26 cellular contexts compared by ENCODE assay signal in genomic region chr6:3035397-3035796, GRCh38. TPM values are rescaled to one million over a fixed set of nuclear protein-coding genes. Genes with fewer than 3 reads are reported as not detected.
DNase-seq lines count a peak whose midpoint lies in the region; ATAC-seq and TF ChIP-seq lines count a peak whose summit lies in the region.
"Had no signal": no experiment of that assay in that cellular context is flagged by ENCODE, and none has a peak within 500 bp of the region (broad histone marks: within the 10 kb centered on the region; RNA-seq: fewer than 3 reads in every experiment).

No MANE protein-coding gene starts in this region.

- peak overlapping the region; percentile 17 for H3K27ac Mint-ChIP-seq in T-helper 17 cell
- H3K27ac Mint-ChIP-seq in endodermal cell: no peak overlapping the region
- H3K27ac Mint-ChIP-seq: CD4-positive, alpha-beta memory T cell; CD4-positive, CD25-positive, alpha-beta regulatory T cell; CD8-positive, alpha-beta memory T cell had no signal

- H3K27ac ChIP-seq in right atrium auricular region (no peak overlapping the region), endodermal cell (ENCODE audit: low read depth, low read length) (no peak overlapping the region)
- H3K27ac ChIP-seq: BLaER1 had no signal

- H3K9ac ChIP-seq in endodermal cell (ENCODE audit: extremely low read depth, low read length, poor library complexity, severe bottlenecking): no peak overlapping the region
- H3K9ac ChIP-seq: BLaER1 had no signal

- H3K36me3 ChIP-seq in right atrium auricular region (no peaks in the 10 kb centered on the region), endodermal cell (ENCODE audit: control insufficient read depth, insufficient read depth, low read length) (no peaks in the 10 kb centered on the region)
- H3K36me3 ChIP-seq: BE2C, BLaER1 had no signal

- intact Hi-C loops in Right ventricle myocardium inferior (cut with DNase I): no loop called here

- TF ChIP-seq CTCF in right atrium auricular region (IDR thresholded peaks at IDR 0.05): no peak
- no peak for TF ChIP-seq CTCF in endodermal cell (conservative IDR thresholded peaks at IDR 0.05)

- H3K4me1 Mint-ChIP-seq in T-helper 17 cell (peaks cover 9% of the 10 kb centered on the region), endodermal cell (peaks cover 13% of the 10 kb centered on the region)
- H3K4me1 Mint-ChIP-seq: CD4-positive, alpha-beta memory T cell; CD8-positive, alpha-beta memory T cell had no signal

- no peaks in the 10 kb centered on the region for H3K27me3 Mint-ChIP-seq in T-helper 17 cell
- H3K27me3 Mint-ChIP-seq in endodermal cell (ENCODE audit: insufficient read depth): peaks cover 12% of the 10 kb centered on the region

- peaks cover 36% of the 10 kb centered on the region for H3K9me3 Mint-ChIP-seq in endodermal cell
- H3K9me3 Mint-ChIP-seq: CD8-positive, alpha-beta memory T cell had no signal

- 76 to 100% methylated on average over 2 to 5 of the region's 5 CpGs for WGBS in endodermal cell (ENCODE audit: insufficient coverage in 1 of 2, insufficient read length in 1 of 2), 2 experiments

- ATAC-seq in Right ventricle myocardium inferior (peak; percentile 23), T-helper 17 cell (no peak), HG03521 (IDR thresholded peaks at IDR 0.05; ENCODE audit: unreplicated experiment) (no peak)
- ATAC-seq: GM12878 had no signal

- DNase-seq in Right ventricle myocardium inferior (ENCODE audit: missing footprints): no peak
- no peak for DNase-seq in right atrium auricular region (ENCODE audit: low spot score)
- peak; percentile 30 for DNase-seq in OCI-M1 (lab: John Stamatoyannopoulos, UW)
- no peak for DNase-seq in T-helper 17 cell
- DNase-seq in endodermal cell: no peak
- DNase-seq in NCI-H187 (lab: John Stamatoyannopoulos, UW): no peak
- DNase-seq in effector CD4-positive, alpha-beta T cell: no peak
- DNase-seq: 8988T; ACHN; BE2C; C1 segment of cervical spinal cord; CD4-positive, alpha-beta memory T cell; CD4-positive, CD25-positive, alpha-beta regulatory T cell; CD8-positive, alpha-beta memory T cell; COR-L47; DMS 273 treated with DMSO at 0.1 percent for 48 hours; DMS153; DMS53; DMS79; DND-41; EL; GDM1 had no signal

- H3K27me3 ChIP-seq in right atrium auricular region (no peaks in the 10 kb centered on the region), endodermal cell (ENCODE audit: control insufficient read depth, insufficient read depth, low read length, poor library complexity, severe bottlenecking) (no peaks in the 10 kb centered on the region)
- H3K27me3 ChIP-seq: BE2C, BLaER1 had no signal

- H3K4me1 ChIP-seq in right atrium auricular region (no peaks in the 10 kb centered on the region), endodermal cell (ENCODE audit: control insufficient read depth, insufficient read depth, low read length) (no peaks in the 10 kb centered on the region)
- H3K4me1 ChIP-seq: BE2C, BLaER1 had no signal

- peaks cover 0 to 12% of the 10 kb centered on the region in 2 donors for H3K9me3 ChIP-seq in right atrium auricular region
- H3K9me3 ChIP-seq in T-helper 17 cell (ENCODE audit: control insufficient read depth, low read length, poor library complexity, severe bottlenecking): no peaks in the 10 kb centered on the region
- peaks cover 54% of the 10 kb centered on the region for H3K9me3 ChIP-seq in endodermal cell (ENCODE audit: control insufficient read depth, low read length)
- H3K9me3 ChIP-seq: BE2C, BLaER1 had no signal

- H3K36me3 Mint-ChIP-seq in T-helper 17 cell (ENCODE audit: low read depth): no peaks in the 10 kb centered on the region
- H3K36me3 Mint-ChIP-seq in endodermal cell (ENCODE audit: low read depth): no peaks in the 10 kb centered on the region
- H3K36me3 Mint-ChIP-seq: CD14-positive monocyte; CD4-positive, alpha-beta memory T cell; CD8-positive, alpha-beta memory T cell had no signal

- H3K4me3 ChIP-seq in right atrium auricular region: no peak overlapping the region
- H3K4me3 ChIP-seq in endodermal cell (ENCODE audit: low read length): peak overlapping the region; percentile 74
- H3K4me3 ChIP-seq: BLaER1, GM12878 had no signal

- no peak overlapping the region for H3K4me3 Mint-ChIP-seq in T-helper 17 cell
- no peak overlapping the region for H3K4me3 Mint-ChIP-seq in endodermal cell
- H3K4me3 Mint-ChIP-seq: CD14-positive monocyte; CD4-positive, alpha-beta memory T cell; CD4-positive, CD25-positive, alpha-beta regulatory T cell; CD8-positive, alpha-beta memory T cell had no signal

RNA-seq across cellular contexts. Expression of gene RIPK1, which starts 32.9 kb away (rescaled TPM):
- total RNA-seq in Right ventricle myocardium inferior (6.9 TPM), right atrium auricular region (10 to 100 TPM in 1 of 2 donors, 1 to 10 TPM in 1; 9.5 to 11.3 TPM), T-helper 17 cell (10 to 100 TPM; 24.3 to 27.2 TPM), endodermal cell (10 to 100 TPM; 10.2 to 18.7 TPM)
- 10.6 TPM for polyA plus RNA-seq in endodermal cell (2013, experiment 1 of 2)
- 10.9 TPM for polyA plus RNA-seq in endodermal cell (2013, experiment 2 of 2)

RNA-seq across cellular contexts. Expression of gene NQO2, which starts 35.7 kb away (rescaled TPM):
- total RNA-seq in Right ventricle myocardium inferior: 57.5 TPM
- 10 to 100 TPM; 37.6 to 68.1 TPM for total RNA-seq in right atrium auricular region
- total RNA-seq in T-helper 17 cell: 10 to 100 TPM in 1 of 2 donors, 1 to 10 TPM in 1; 9.2 to 14.2 TPM
- 100 to 1,000 TPM in 1 of 2 donors, 10 to 100 TPM in 1; 50.8 to 199 TPM for total RNA-seq in endodermal cell
- polyA plus RNA-seq in endodermal cell (2013, experiment 1 of 2): 46.8 TPM
- polyA plus RNA-seq in endodermal cell (2013, experiment 2 of 2): 40.7 TPM
